Comparison of ENCODE assay signal across 8 cellular contexts in genomic region chr19:19618384-19619051, GRCh38. TPM values are rescaled to one million over a fixed set of nuclear protein-coding genes. Genes with fewer than 3 reads are reported as not detected.
DNase-seq lines count a peak whose midpoint lies in the region; ATAC-seq, FAIRE-seq and TF ChIP-seq lines count a peak whose summit lies in the region.

Gene PBX4, minus strand, starts transcription at chr19:19618687. Its CDS starts 58 bp downstream, at chr19:19618629.

- ATAC-seq in GM21717 (IDR thresholded peaks at IDR 0.05; ENCODE audit: unreplicated experiment) = peak; percentile 87
- peak; percentile 96 for ATAC-seq in activated T-cell treated with anti-CD3 and anti-CD28 coated beads, Interleukin-2, amount 50 U/mL, for 4 hours
- ATAC-seq in natural killer cell = peak; percentile 91 to 99 (median 94)

- no peaks in the 10 kb centered on the region for H3K9me3 Mint-ChIP-seq in activated T-cell treated with anti-CD3 and anti-CD28 coated beads, Interleukin-2, amount 50 U/mL, for 4 hours
- H3K9me3 Mint-ChIP-seq in natural killer cell = no peaks in the 10 kb centered on the region

- H3K4me1 Mint-ChIP-seq in activated T-cell treated with anti-CD3 and anti-CD28 coated beads, Interleukin-2, amount 50 U/mL, for 4 hours (ENCODE audit: low read depth) = peaks cover 47% of the 10 kb centered on the region
- H3K4me1 Mint-ChIP-seq in natural killer cell = peaks cover 38 to 44% of the 10 kb centered on the region in 2 donors

- no peak for FAIRE-seq in RCC 7860 (lab: Jason Lieb, UNC)

- no peak for TF ChIP-seq CTCF in natural killer cell (IDR thresholded peaks at IDR 0.05)

- peak; percentile 95 for DNase-seq in DMS79 (lab: John Stamatoyannopoulos, UW)
- peak; percentile 73 for DNase-seq in KG1 (lab: John Stamatoyannopoulos, UW)
- peak; percentile 90 for DNase-seq in RCC 7860 (ENCODE audit: low spot score)
- DNase-seq in activated T-cell treated with anti-CD3 and anti-CD28 coated beads, Interleukin-2, amount 50 U/mL, for 4 hours = peak; percentile 99
- peak; percentile 90 for DNase-seq in fibroblast of gingiva (ENCODE audit: low read depth)
- peak; percentile 98 for DNase-seq in natural killer cell
- peak; percentile 96 to 99 (median 98) for DNase-seq in stimulated activated naive CD4-positive, alpha-beta T cell (lab: John Stamatoyannopoulos, UW)

- H3K36me3 Mint-ChIP-seq in activated T-cell treated with anti-CD3 and anti-CD28 coated beads, Interleukin-2, amount 50 U/mL, for 4 hours (ENCODE audit: insufficient read depth) = peaks cover 4% of the 10 kb centered on the region
- H3K36me3 Mint-ChIP-seq in natural killer cell = no peaks in the 10 kb centered on the region

- intact Hi-C loops in natural killer cell (cut with micrococcal nuclease) = loop anchor here (1.0 to 2.0 kb wide), 3 partner anchors 10 to 202 kb away; partner anchors contain the start of genes GMIP, LPAR2 and ZNF506

- peak within 1 kb of the TSS; percentile 83 for H3K4me3 Mint-ChIP-seq in activated T-cell treated with anti-CD3 and anti-CD28 coated beads, Interleukin-2, amount 50 U/mL, for 4 hours
- peak within 1 kb of the TSS; percentile 92 for H3K4me3 Mint-ChIP-seq in natural killer cell

- H3K27ac Mint-ChIP-seq in natural killer cell = peak within 1 kb of the TSS; percentile 90 to 94

- no peaks in the 10 kb centered on the region for H3K27me3 Mint-ChIP-seq in activated T-cell treated with anti-CD3 and anti-CD28 coated beads, Interleukin-2, amount 50 U/mL, for 4 hours (ENCODE audit: low read depth)
- no peaks in the 10 kb centered on the region for H3K27me3 Mint-ChIP-seq in natural killer cell (ENCODE audit: low read depth in 2 of 2)

RNA-seq across cellular contexts. Expression of gene PBX4, which starts in this region (rescaled TPM):
- total RNA-seq in activated T-cell treated with anti-CD3 and anti-CD28 coated beads, Interleukin-2, amount 50 U/mL, for 4 hours = 10 to 100 TPM in 1 of 3 donors, 1 to 10 TPM in 2; 8.9 to 12.1 (median 9.2) TPM
- total RNA-seq in natural killer cell = 10 to 100 TPM; 10.7 to 15.9 (median 11.1) TPM

Comparison
In these comparisons a context has a peak if more than half of its experiments do, and no peak if none do; other contexts are left out.
1. Peak in every context shown above with its lines: DNase-seq and ATAC-seq.